ENCODE assay signal across 2 cellular contexts in the genomic region with DNA sequence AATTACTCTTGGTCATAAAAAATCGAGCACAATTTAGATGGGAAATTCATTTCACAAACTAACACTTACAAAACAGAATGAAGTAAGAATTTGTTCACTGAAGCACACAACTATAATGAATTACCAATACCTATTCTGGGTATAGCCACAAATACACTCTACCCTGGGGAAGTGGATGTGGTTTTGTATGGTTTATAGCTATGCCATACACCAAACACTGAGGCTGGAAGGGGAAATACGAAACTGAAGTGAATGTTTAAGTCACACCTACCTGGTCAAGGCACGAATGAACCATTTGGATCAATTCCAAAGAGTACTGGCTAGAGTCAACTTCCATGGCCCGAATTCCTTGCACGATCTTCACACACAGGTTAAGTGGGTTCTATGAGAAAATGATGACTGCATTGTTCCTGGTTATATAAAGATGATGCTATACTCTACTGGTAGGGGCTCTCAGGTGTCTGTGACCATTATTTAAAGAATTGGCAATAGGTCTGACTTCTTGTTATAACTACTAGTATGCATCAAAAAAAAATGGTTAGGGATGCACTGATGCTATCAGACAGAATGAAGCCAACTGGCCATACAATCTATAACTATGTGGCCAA.
TF ChIP-seq lines count a peak whose summit lies in the region.

No MANE protein-coding gene starts in this region.

TF ChIP-seq in GM12878, 131 proteins besides CTCF, POLR2A, EP300 and RAD21:
- peak; percentile 30; the same call in 1 of the 2 replicates for TF ChIP-seq RUNX3 (IDR thresholded peaks at IDR 0.05; ENCODE audit: low read length)
- no peak for TF ChIP-seq CBX3 (IDR thresholded peaks at IDR 0.05; ENCODE audit: borderline replicate concordance, low read depth)
TF ChIP-seq in GM12878: peak in this region for 1.

TF ChIP-seq in HepG2, 621 proteins besides CTCF, POLR2A, EP300 and RAD21:
- TF ChIP-seq SRSF4 (IDR thresholded peaks at IDR 0.05; ENCODE audit: low read depth, low read length, poor library complexity, severe bottlenecking) (no peak), SSRP1 (CRISPR knock-in tag; IDR thresholded peaks at IDR 0.05) (no peak), GATAD2A (CRISPR knock-in tag; IDR thresholded peaks at IDR 0.05) (no peak), ZNF746 (CRISPR knock-in tag; IDR thresholded peaks at IDR 0.05) (no peak), ZNF703 (CRISPR knock-in tag; IDR thresholded peaks at IDR 0.05; ENCODE audit: borderline replicate concordance) (no peak), ZBTB1 (CRISPR knock-in tag; IDR thresholded peaks at IDR 0.05; ENCODE audit: borderline replicate concordance) (no peak), SAP130 (CRISPR knock-in tag; IDR thresholded peaks at IDR 0.05; ENCODE audit: low read depth) (no peak), ETV6 (CRISPR knock-in tag; conservative IDR thresholded peaks at IDR 0.05) (no peak), ZNF224 (CRISPR knock-in tag; IDR thresholded peaks at IDR 0.05) (no peak), HNRNPUL1 (IDR thresholded peaks at IDR 0.05; ENCODE audit: low read depth, low read length) (no peak), ZNF121 (CRISPR knock-in tag; IDR thresholded peaks at IDR 0.05) (no peak), ZNF331 (CRISPR knock-in tag; IDR thresholded peaks at IDR 0.05) (no peak), CENPX (CRISPR knock-in tag; IDR thresholded peaks at IDR 0.05) (no peak)
- TF ChIP-seq, protein P1, sequence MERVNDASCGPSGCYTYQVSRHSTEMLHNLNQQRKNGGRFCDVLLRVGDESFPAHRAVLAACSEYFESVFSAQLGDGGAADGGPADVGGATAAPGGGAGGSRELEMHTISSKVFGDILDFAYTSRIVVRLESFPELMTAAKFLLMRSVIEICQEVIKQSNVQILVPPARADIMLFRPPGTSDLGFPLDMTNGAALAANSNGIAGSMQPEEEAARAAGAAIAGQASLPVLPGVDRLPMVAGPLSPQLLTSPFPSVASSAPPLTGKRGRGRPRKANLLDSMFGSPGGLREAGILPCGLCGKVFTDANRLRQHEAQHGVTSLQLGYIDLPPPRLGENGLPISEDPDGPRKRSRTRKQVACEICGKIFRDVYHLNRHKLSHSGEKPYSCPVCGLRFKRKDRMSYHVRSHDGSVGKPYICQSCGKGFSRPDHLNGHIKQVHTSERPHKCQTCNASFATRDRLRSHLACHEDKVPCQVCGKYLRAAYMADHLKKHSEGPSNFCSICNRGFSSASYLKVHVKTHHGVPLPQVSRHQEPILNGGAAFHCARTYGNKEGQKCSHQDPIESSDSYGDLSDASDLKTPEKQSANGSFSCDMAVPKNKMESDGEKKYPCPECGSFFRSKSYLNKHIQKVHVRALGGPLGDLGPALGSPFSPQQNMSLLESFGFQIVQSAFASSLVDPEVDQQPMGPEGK (CRISPR knock-in tag; IDR thresholded peaks at IDR 0.05) = no peak
- TF ChIP-seq, protein P2, sequence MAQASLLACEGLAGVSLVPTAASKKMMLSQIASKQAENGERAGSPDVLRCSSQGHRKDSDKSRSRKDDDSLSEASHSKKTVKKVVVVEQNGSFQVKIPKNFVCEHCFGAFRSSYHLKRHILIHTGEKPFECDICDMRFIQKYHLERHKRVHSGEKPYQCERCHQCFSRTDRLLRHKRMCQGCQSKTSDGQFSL (CRISPR knock-in tag; IDR thresholded peaks at IDR 0.05) = no peak
- TF ChIP-seq, protein P3, sequence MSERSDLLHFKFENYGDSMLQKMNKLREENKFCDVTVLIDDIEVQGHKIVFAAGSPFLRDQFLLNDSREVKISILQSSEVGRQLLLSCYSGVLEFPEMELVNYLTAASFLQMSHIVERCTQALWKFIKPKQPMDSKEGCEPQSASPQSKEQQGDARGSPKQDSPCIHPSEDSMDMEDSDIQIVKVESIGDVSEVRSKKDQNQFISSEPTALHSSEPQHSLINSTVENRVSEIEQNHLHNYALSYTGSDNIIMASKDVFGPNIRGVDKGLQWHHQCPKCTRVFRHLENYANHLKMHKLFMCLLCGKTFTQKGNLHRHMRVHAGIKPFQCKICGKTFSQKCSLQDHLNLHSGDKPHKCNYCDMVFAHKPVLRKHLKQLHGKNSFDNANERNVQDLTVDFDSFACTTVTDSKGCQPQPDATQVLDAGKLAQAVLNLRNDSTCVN (CRISPR knock-in tag; IDR thresholded peaks at IDR 0.05; ENCODE audit: borderline replicate concordance) = no peak
- TF ChIP-seq, protein P4, sequence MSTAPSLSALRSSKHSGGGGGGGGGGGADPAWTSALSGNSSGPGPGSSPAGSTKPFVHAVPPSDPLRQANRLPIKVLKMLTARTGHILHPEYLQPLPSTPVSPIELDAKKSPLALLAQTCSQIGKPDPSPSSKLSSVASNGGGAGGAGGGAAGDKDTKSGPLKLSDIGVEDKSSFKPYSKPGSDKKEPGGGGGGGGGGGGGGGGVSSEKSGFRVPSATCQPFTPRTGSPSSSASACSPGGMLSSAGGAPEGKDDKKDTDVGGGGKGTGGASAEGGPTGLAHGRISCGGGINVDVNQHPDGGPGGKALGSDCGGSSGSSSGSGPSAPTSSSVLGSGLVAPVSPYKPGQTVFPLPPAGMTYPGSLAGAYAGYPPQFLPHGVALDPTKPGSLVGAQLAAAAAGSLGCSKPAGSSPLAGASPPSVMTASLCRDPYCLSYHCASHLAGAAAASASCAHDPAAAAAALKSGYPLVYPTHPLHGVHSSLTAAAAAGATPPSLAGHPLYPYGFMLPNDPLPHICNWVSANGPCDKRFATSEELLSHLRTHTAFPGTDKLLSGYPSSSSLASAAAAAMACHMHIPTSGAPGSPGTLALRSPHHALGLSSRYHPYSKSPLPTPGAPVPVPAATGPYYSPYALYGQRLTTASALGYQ (CRISPR knock-in tag; IDR thresholded peaks at IDR 0.05) = no peak
- TF ChIP-seq, protein P5, sequence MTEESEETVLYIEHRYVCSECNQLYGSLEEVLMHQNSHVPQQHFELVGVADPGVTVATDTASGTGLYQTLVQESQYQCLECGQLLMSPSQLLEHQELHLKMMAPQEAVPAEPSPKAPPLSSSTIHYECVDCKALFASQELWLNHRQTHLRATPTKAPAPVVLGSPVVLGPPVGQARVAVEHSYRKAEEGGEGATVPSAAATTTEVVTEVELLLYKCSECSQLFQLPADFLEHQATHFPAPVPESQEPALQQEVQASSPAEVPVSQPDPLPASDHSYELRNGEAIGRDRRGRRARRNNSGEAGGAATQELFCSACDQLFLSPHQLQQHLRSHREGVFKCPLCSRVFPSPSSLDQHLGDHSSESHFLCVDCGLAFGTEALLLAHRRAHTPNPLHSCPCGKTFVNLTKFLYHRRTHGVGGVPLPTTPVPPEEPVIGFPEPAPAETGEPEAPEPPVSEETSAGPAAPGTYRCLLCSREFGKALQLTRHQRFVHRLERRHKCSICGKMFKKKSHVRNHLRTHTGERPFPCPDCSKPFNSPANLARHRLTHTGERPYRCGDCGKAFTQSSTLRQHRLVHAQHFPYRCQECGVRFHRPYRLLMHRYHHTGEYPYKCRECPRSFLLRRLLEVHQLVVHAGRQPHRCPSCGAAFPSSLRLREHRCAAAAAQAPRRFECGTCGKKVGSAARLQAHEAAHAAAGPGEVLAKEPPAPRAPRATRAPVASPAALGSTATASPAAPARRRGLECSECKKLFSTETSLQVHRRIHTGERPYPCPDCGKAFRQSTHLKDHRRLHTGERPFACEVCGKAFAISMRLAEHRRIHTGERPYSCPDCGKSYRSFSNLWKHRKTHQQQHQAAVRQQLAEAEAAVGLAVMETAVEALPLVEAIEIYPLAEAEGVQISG (CRISPR knock-in tag; IDR thresholded peaks at IDR 0.05) = no peak
- TF ChIP-seq, protein P6, sequence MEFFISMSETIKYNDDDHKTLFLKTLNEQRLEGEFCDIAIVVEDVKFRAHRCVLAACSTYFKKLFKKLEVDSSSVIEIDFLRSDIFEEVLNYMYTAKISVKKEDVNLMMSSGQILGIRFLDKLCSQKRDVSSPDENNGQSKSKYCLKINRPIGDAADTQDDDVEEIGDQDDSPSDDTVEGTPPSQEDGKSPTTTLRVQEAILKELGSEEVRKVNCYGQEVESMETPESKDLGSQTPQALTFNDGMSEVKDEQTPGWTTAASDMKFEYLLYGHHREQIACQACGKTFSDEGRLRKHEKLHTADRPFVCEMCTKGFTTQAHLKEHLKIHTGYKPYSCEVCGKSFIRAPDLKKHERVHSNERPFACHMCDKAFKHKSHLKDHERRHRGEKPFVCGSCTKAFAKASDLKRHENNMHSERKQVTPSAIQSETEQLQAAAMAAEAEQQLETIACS (CRISPR knock-in tag; IDR thresholded peaks at IDR 0.05) = no peak
- TF ChIP-seq, protein P7, sequence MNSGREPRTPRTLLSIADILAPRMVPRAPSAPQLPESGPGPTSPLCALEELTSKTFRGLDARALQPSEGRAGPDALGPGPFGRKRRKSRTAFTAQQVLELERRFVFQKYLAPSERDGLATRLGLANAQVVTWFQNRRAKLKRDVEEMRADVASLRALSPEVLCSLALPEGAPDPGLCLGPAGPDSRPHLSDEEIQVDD (CRISPR knock-in tag; IDR thresholded peaks at IDR 0.05; ENCODE audit: borderline replicate concordance) = no peak
